32 cellular contexts compared by ENCODE assay signal in the genomic region with DNA sequence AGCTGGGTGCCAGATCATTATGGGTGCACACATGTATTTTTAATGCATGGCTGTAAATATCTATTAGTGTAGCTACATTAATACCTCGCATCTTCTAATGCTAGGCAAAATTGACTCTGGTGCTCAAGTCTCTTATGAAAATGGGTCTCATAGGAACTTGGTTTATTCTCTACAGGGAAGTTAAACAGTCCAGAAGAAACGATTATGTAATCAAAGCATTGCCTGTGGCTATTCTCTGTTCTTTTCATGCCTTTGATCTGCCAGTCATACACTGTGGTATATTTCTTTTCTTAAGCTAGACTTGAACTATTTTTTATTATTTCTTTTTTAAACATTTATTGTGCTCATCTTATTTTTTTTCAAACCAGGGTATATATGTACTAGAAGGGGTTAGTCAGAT.
"Had no signal": no experiment of that assay in that cellular context is flagged by ENCODE, and none has a peak within 500 bp of the region (broad histone marks: within the 10 kb centered on the region; RNA-seq: fewer than 3 reads in every experiment).

No MANE protein-coding gene starts in this region.

- DNase-seq: activated CD4-positive, alpha-beta memory T cell treated with anti-CD3 and anti-CD28 coated beads, Interleukin-2, amount 10 ng/mL, durations not matched to agents 7 days and 5 days; activated CD4-positive, alpha-beta T cell treated with anti-CD3 and anti-CD28 coated beads for 1 hour; activated CD4-positive, alpha-beta T cell treated with anti-CD3 and anti-CD28 coated beads for 48 hours; activated CD4-positive, CD25-positive, alpha-beta regulatory T cell; activated CD8-positive, alpha-beta memory T cell treated with anti-CD3 and anti-CD28 coated beads for 24 hours; activated CD8-positive, alpha-beta memory T cell treated with anti-CD3 and anti-CD28 coated beads, Interleukin-2, amount 10 ng/mL, durations not matched to agents 7 days and 5 days; activated CD8-positive, alpha-beta memory T cell treated with anti-CD3 and anti-CD28 coated beads, Interleukin-2, amount 50 U/mL, for 48 hours; activated effector memory CD4-positive, alpha-beta T cell treated with Interleukin-2 at 50 U/mL for 16 hours; activated naive CD4-positive, alpha-beta T cell treated with anti-CD3 and anti-CD28 coated beads, Interleukin-2, amount 10 ng/mL, durations not matched to agents 7 days and 5 days; activated naive CD8-positive, alpha-beta T cell treated with anti-CD3 and anti-CD28 coated beads, Interleukin-2, amount 50 U/mL, for 24 hours; activated T-cell treated with anti-CD3 and anti-CD28 coated beads, Interleukin-2, amount 50 U/mL, for 48 hours; anterior cingulate cortex; central memory CD4-positive, alpha-beta T cell; MG63; NCI-H1092 treated with DMSO at 0.1 percent for 48 hours; NCI-H146; NCI-H187; NCI-H2029 treated with DMSO at 0.1 percent for 48 hours; NCI-H2107; NCI-H2171; NCI-H2227 treated with DMSO at 0.1 percent for 48 hours; NCI-H446; NCI-H524; NK-92 treated with Interleukin-12 subunit alpha and Interleukin-12 subunit beta, amount 100 ng/mL, for 24 hours; SHP77; T1000; WERI-Rb-1 had no signal

- H3K27me3 ChIP-seq: MG63 had no signal

- H3K4me1 Mint-ChIP-seq: activated CD4-positive, alpha-beta memory T cell treated with anti-CD3 and anti-CD28 coated beads, Interleukin-2, amount 10 ng/mL, durations not matched to agents 7 days and 5 days; activated CD8-positive, alpha-beta memory T cell treated with anti-CD3 and anti-CD28 coated beads, Interleukin-2, amount 10 ng/mL, durations not matched to agents 7 days and 5 days; activated naive CD4-positive, alpha-beta T cell treated with anti-CD3 and anti-CD28 coated beads, Interleukin-2, amount 10 ng/mL, durations not matched to agents 7 days and 5 days; activated naive CD8-positive, alpha-beta T cell treated with anti-CD3 and anti-CD28 coated beads, Interleukin-2, amount 50 U/mL, for 24 hours; brain had no signal

- ATAC-seq: activated CD8-positive, alpha-beta memory T cell treated with anti-CD3 and anti-CD28 coated beads, Interleukin-2, amount 10 ng/mL, durations not matched to agents 7 days and 5 days; activated naive CD8-positive, alpha-beta T cell treated with anti-CD3 and anti-CD28 coated beads, Interleukin-2, amount 50 U/mL, for 24 hours; K562; Panc1; SK-N-SH treated with all-trans-retinoic acid at 6 μM for 48 hours had no signal

- H3K9me3 ChIP-seq: MG63 had no signal

- H3K4me3 Mint-ChIP-seq: activated CD4-positive, alpha-beta memory T cell treated with anti-CD3 and anti-CD28 coated beads, Interleukin-2, amount 10 ng/mL, durations not matched to agents 7 days and 5 days; activated CD8-positive, alpha-beta memory T cell treated with anti-CD3 and anti-CD28 coated beads, Interleukin-2, amount 10 ng/mL, durations not matched to agents 7 days and 5 days; activated naive CD4-positive, alpha-beta T cell treated with anti-CD3 and anti-CD28 coated beads, Interleukin-2, amount 10 ng/mL, durations not matched to agents 7 days and 5 days; activated naive CD8-positive, alpha-beta T cell; activated naive CD8-positive, alpha-beta T cell treated with anti-CD3 and anti-CD28 coated beads, Interleukin-2, amount 50 U/mL, for 24 hours; brain had no signal

- H3K36me3 ChIP-seq: MG63, WERI-Rb-1 had no signal

- H3K4me3 ChIP-seq: K562, MG63 had no signal

- H3K27ac Mint-ChIP-seq: activated CD4-positive, alpha-beta memory T cell treated with anti-CD3 and anti-CD28 coated beads, Interleukin-2, amount 10 ng/mL, durations not matched to agents 7 days and 5 days; activated CD8-positive, alpha-beta memory T cell treated with anti-CD3 and anti-CD28 coated beads, Interleukin-2, amount 10 ng/mL, durations not matched to agents 7 days and 5 days; activated naive CD4-positive, alpha-beta T cell treated with anti-CD3 and anti-CD28 coated beads, Interleukin-2, amount 10 ng/mL, durations not matched to agents 7 days and 5 days; activated naive CD8-positive, alpha-beta T cell; activated naive CD8-positive, alpha-beta T cell treated with anti-CD3 and anti-CD28 coated beads, Interleukin-2, amount 50 U/mL, for 24 hours; brain had no signal

- H3K36me3 Mint-ChIP-seq: activated CD8-positive, alpha-beta memory T cell treated with anti-CD3 and anti-CD28 coated beads, Interleukin-2, amount 10 ng/mL, durations not matched to agents 7 days and 5 days; activated naive CD4-positive, alpha-beta T cell treated with anti-CD3 and anti-CD28 coated beads, Interleukin-2, amount 10 ng/mL, durations not matched to agents 7 days and 5 days; activated naive CD8-positive, alpha-beta T cell; brain had no signal

- H3K9me3 Mint-ChIP-seq: activated CD4-positive, alpha-beta memory T cell treated with anti-CD3 and anti-CD28 coated beads, Interleukin-2, amount 10 ng/mL, durations not matched to agents 7 days and 5 days had no signal

- H3K27ac ChIP-seq: WERI-Rb-1 had no signal

- H3K27me3 Mint-ChIP-seq: activated CD4-positive, alpha-beta memory T cell treated with anti-CD3 and anti-CD28 coated beads, Interleukin-2, amount 10 ng/mL, durations not matched to agents 7 days and 5 days; activated CD8-positive, alpha-beta memory T cell treated with anti-CD3 and anti-CD28 coated beads, Interleukin-2, amount 10 ng/mL, durations not matched to agents 7 days and 5 days; activated naive CD4-positive, alpha-beta T cell treated with anti-CD3 and anti-CD28 coated beads, Interleukin-2, amount 10 ng/mL, durations not matched to agents 7 days and 5 days; activated naive CD8-positive, alpha-beta T cell; activated naive CD8-positive, alpha-beta T cell treated with anti-CD3 and anti-CD28 coated beads, Interleukin-2, amount 50 U/mL, for 24 hours; brain had no signal
